8 cellular contexts compared by ENCODE assay signal in genomic region chr7:1666779-1667565, GRCh38. TPM values are rescaled to one million over a fixed set of nuclear protein-coding genes. Genes with fewer than 3 reads are reported as not detected.
DNase-seq lines count a peak whose midpoint lies in the region; ATAC-seq and TF ChIP-seq lines count a peak whose summit lies in the region.

No MANE protein-coding gene starts in this region.

- H3K4me3 ChIP-seq in BE2C (ENCODE audit: low read depth, low read length) (peak overlapping the region; percentile 28), IMR-90 (ENCODE audit: insufficient read depth, low read depth, low read length) (peak overlapping the region; percentile 42), esophagus muscularis mucosa (peak overlapping the region; percentile 52 to 70 (median 62)), neural progenitor cell (peak overlapping the region; percentile 69)

- no peak overlapping the region for H2BK120ac ChIP-seq in IMR-90 (ENCODE audit: low read depth, low read length)

- ATAC-seq in IMR-90 (ENCODE audit: low read depth) (no peak), GM21723 (IDR thresholded peaks at IDR 0.05; ENCODE audit: unreplicated experiment) (no peak)

- H4K20me1 ChIP-seq in IMR-90 (ENCODE audit: insufficient read depth, low read length) (no peaks in the 10 kb centered on the region; the same call in 1 of the 2 replicates), neural progenitor cell (ENCODE audit: low read depth) (peaks cover 35% of the 10 kb centered on the region)

- peak overlapping the region; percentile 89 for H3K4me3 Mint-ChIP-seq in neural progenitor cell

- H4K5ac ChIP-seq in IMR-90 (ENCODE audit: low read depth, low read length), result no peak overlapping the region

- TF ChIP-seq CTCF in BE2C (IDR thresholded peaks at IDR 0.05; ENCODE audit: low read depth, low read length) (no peak), IMR-90 (conservative IDR thresholded peaks at IDR 0.05; ENCODE audit: low read depth, low read length) (no peak), esophagus muscularis mucosa (IDR thresholded peaks at IDR 0.05) (no peak), neural progenitor cell (IDR thresholded peaks at IDR 0.05) (no peak)

- H3K4me1 Mint-ChIP-seq in neural progenitor cell, result peaks cover 14% of the 10 kb centered on the region

- peak overlapping the region; percentile 55 for H2AK9ac ChIP-seq in IMR-90 (replicated peaks; ENCODE audit: low read depth, low read length, poor library complexity)

- in situ Hi-C loops in IMR-90 (cut with MboI; ENCODE audit: low sequenced_read_pairs), result no loop called here

- H3K4me1 ChIP-seq in BE2C (no peaks in the 10 kb centered on the region; the same call in 1 of the 2 replicates), IMR-90 (ENCODE audit: control insufficient read depth, insufficient read depth, low read length) (peaks cover 2% of the 10 kb centered on the region; the same call in 1 of the 2 replicates), esophagus muscularis mucosa (peaks cover 41 to 69% (median 61%) of the 10 kb centered on the region in 4 donors), neural progenitor cell (peaks cover 45% of the 10 kb centered on the region)

- H3K27ac ChIP-seq in IMR-90 (ENCODE audit: insufficient read depth, low read length), result no peak overlapping the region
- no peak overlapping the region for H3K27ac ChIP-seq in esophagus muscularis mucosa (replicated peaks in 1 of 4)
- no peak overlapping the region for H3K27ac ChIP-seq in neural progenitor cell

- H3K18ac ChIP-seq in IMR-90 (ENCODE audit: low read depth, low read length), result no peak overlapping the region

- H3K27me3 Mint-ChIP-seq in neural progenitor cell (ENCODE audit: insufficient read depth, low read depth), result peaks cover 15% of the 10 kb centered on the region

- H2BK20ac ChIP-seq in IMR-90 (ENCODE audit: low read depth, low read length), result no peak overlapping the region

- no peak overlapping the region for H3K4ac ChIP-seq in IMR-90 (ENCODE audit: low read depth, low read length)

- CTCF ChIA-PET in IMR-90 (lab: Yijun Ruan, JAX), result no interaction called here

- TF ChIP-seq POLR2A in IMR-90 (IDR thresholded peaks at IDR 0.05; ENCODE audit: low read depth, low read length) (no peak), esophagus muscularis mucosa (IDR thresholded peaks at IDR 0.05; ENCODE audit: low read depth) (no peak)

- no peaks in the 10 kb centered on the region for H3K79me1 ChIP-seq in IMR-90 (ENCODE audit: low read depth in 1 of 2, low read length in 2 of 2)

- H3K9me1 ChIP-seq in IMR-90 (ENCODE audit: insufficient read depth, low read length), result no peaks in the 10 kb centered on the region

- H3K56ac ChIP-seq in IMR-90 (ENCODE audit: extremely low read depth, insufficient read depth, low read length), result no peak overlapping the region

- H4K8ac ChIP-seq in IMR-90 (ENCODE audit: low read depth in 2 of 2, low read length in 2 of 2), result no peak overlapping the region

- H2AK5ac ChIP-seq in IMR-90 (ENCODE audit: low read depth, low read length), result no peak overlapping the region

- H3K9me3 ChIP-seq in BE2C (no peaks in the 10 kb centered on the region), IMR-90 (ENCODE audit: control insufficient read depth, insufficient read depth, low read length) (no peaks in the 10 kb centered on the region), esophagus muscularis mucosa (no peaks in the 10 kb centered on the region), neural progenitor cell (ENCODE audit: low read depth) (no peaks in the 10 kb centered on the region)

- no peak for TF ChIP-seq EP300 in esophagus muscularis mucosa (IDR thresholded peaks at IDR 0.05)

- H3K4me2 ChIP-seq in IMR-90 (ENCODE audit: low read depth, low read length) (peak overlapping the region; percentile 85), neural progenitor cell (peak overlapping the region; percentile 80)

- POLR2A ChIA-PET in IMR-90 (lab: Charles Lee; ENCODE audit: unreplicated experiment), result no interaction called here

- H3K79me2 ChIP-seq in neural progenitor cell (ENCODE audit: low read depth), result no peaks in the 10 kb centered on the region

- TF ChIP-seq RAD21 in IMR-90 (IDR thresholded peaks at IDR 0.05; ENCODE audit: low read length), result no peak

- BruUV-seq in IMR-90 (replicated peaks; lab: Mats Ljungman, UMichigan), result no TSS peak

- intact Hi-C loops in IMR-90 (cut with micrococcal nuclease), result loop anchor here (5.0 kb wide), 1 partner anchor 145 kb away; no protein-coding TSS in a partner anchor
- intact Hi-C loops in esophagus muscularis mucosa (cut with DNase I), result loop anchor here (5.0 to 10.0 kb wide), 3 partner anchors 88 to 678 kb away; no protein-coding TSS in a partner anchor

- H3K36me3 ChIP-seq in BE2C (no peaks in the 10 kb centered on the region), IMR-90 (ENCODE audit: control insufficient read depth, insufficient read depth, low read length) (no peaks in the 10 kb centered on the region), esophagus muscularis mucosa (no peaks in the 10 kb centered on the region), neural progenitor cell (no peaks in the 10 kb centered on the region)

- H3K9ac ChIP-seq in IMR-90 (ENCODE audit: low read depth, low read length) (no peak overlapping the region), neural progenitor cell (no peak overlapping the region)

- H3K27ac Mint-ChIP-seq in neural progenitor cell, result no peak overlapping the region

- H3F3A ChIP-seq in neural progenitor cell (ENCODE audit: low read depth), result peaks cover 38% of the 10 kb centered on the region

- no peaks in the 10 kb centered on the region for H3K36me3 Mint-ChIP-seq in neural progenitor cell

- H3K27me3 ChIP-seq in BE2C (peaks cover 80% of the 10 kb centered on the region), IMR-90 (ENCODE audit: control insufficient read depth, insufficient read depth, low read length) (peaks cover 72% of the 10 kb centered on the region), esophagus muscularis mucosa (peaks cover 6 to 99% (median 77%) of the 10 kb centered on the region in 4 donors), neural progenitor cell (peaks cover 98% of the 10 kb centered on the region)

- H2BK5ac ChIP-seq in IMR-90 (ENCODE audit: low read depth, low read length, poor library complexity, severe bottlenecking), result no peak overlapping the region

- dilution Hi-C loops in IMR-90 (cut with HindIII; ENCODE audit: low sequenced_read_pairs, unreplicated experiment), result no loop called here

- H4K91ac ChIP-seq in IMR-90 (ENCODE audit: insufficient read depth, low read depth, low read length), result no peak overlapping the region

- DNase-seq in BE2C, result peak; percentile 28
- no peak for DNase-seq in IMR-90
- DNase-seq in esophagus muscularis mucosa (ENCODE audit: extremely low spot score), result no peak
- peak; percentile 52 for DNase-seq in neural progenitor cell (ENCODE audit: low spot score)
- no peak for DNase-seq in NK-92 (lab: John Stamatoyannopoulos, UW; ENCODE audit: unreplicated experiment)
- DNase-seq in NOMO-1 (lab: John Stamatoyannopoulos, UW; ENCODE audit: unreplicated experiment in 2 of 2), result no peak
- no peak for DNase-seq in NCI-H1092 (lab: John Stamatoyannopoulos, UW)

- H3K9me3 Mint-ChIP-seq in neural progenitor cell, result no peaks in the 10 kb centered on the region

- peak overlapping the region; percentile 84 for H2AFZ ChIP-seq in IMR-90 (replicated peaks; ENCODE audit: low read length, poor library complexity)
- peak overlapping the region; percentile 79 for H2AFZ ChIP-seq in neural progenitor cell (replicated peaks)

- no peak overlapping the region for H3K14ac ChIP-seq in IMR-90 (replicated peaks; ENCODE audit: low read depth, low read length)

- H2BK15ac ChIP-seq in IMR-90 (ENCODE audit: low read depth, low read length), result no peak overlapping the region

- no peak overlapping the region for H3K23ac ChIP-seq in IMR-90 (ENCODE audit: low read depth, low read length)

- 3% methylated on average over 23 of the region's 79 CpGs; no CpG with 5 or more reads in 1 of the 2 experiments for WGBS in IMR-90 (ENCODE audit: extremely low coverage in 2 of 2, insufficient read length in 1 of 2), 2 experiments
- 1% methylated on average over 46 of the region's 79 CpGs for WGBS in esophagus muscularis mucosa

TF ChIP-seq in IMR-90, 13 proteins besides CTCF, POLR2A, EP300 and RAD21 (continues in another document):
- no peak for TF ChIP-seq NFE2L2 (IDR thresholded peaks at IDR 0.05; ENCODE audit: low read depth, low read length)
- no peak for TF ChIP-seq RCOR1 (IDR thresholded peaks at IDR 0.05; ENCODE audit: insufficient replicate concordance, low read length)
- TF ChIP-seq MXI1 (IDR thresholded peaks at IDR 0.05; ENCODE audit: borderline replicate concordance, low read depth, low read length), result no peak
- TF ChIP-seq FOS (IDR thresholded peaks at IDR 0.05; ENCODE audit: low read depth, low read length), result no peak
- TF ChIP-seq CHD1 (IDR thresholded peaks at IDR 0.05; ENCODE audit: low read depth, low read length), result no peak
- TF ChIP-seq SMC3 (IDR thresholded peaks at IDR 0.05; ENCODE audit: low read depth, low read length), result no peak
- TF ChIP-seq, protein P1, sequence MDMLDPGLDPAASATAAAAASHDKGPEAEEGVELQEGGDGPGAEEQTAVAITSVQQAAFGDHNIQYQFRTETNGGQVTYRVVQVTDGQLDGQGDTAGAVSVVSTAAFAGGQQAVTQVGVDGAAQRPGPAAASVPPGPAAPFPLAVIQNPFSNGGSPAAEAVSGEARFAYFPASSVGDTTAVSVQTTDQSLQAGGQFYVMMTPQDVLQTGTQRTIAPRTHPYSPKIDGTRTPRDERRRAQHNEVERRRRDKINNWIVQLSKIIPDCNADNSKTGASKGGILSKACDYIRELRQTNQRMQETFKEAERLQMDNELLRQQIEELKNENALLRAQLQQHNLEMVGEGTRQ (IDR thresholded peaks at IDR 0.05; ENCODE audit: low read depth, low read length), result no peak
- TF ChIP-seq BHLHE40 (IDR thresholded peaks at IDR 0.05; ENCODE audit: low read depth, low read length), result no peak
- TF ChIP-seq ELK1 (IDR thresholded peaks at IDR 0.05; ENCODE audit: borderline replicate concordance, low read depth, low read length), result no peak

RNA-seq across cellular contexts. Expression of gene ELFN1, which starts 3.1 kb away (rescaled TPM):
- 0.23 TPM for polyA plus RNA-seq in BE2C (2012; ENCODE audit: insufficient read depth, insufficient read length, low read depth)
- total RNA-seq in IMR-90 (2012; rRNA removed), result 1.6 and 2.2 TPM in 2 replicates
- polyA plus RNA-seq in IMR-90 (2012; rRNA removed), result 5.2 and 7.8 TPM in 2 replicates
- polyA plus RNA-seq in IMR-90 (2012; cell fraction: cytosol; rRNA removed), result 3.9 and 10.2 TPM in 2 replicates
- 3.8 and 9.6 TPM in 2 replicates for polyA plus RNA-seq in IMR-90 (2012; cell fraction: nucleus; rRNA removed; ENCODE audit: low replicate concordance)
- total RNA-seq in esophagus muscularis mucosa, result 1 to 10 TPM in 3 of 4 donors, under 1 TPM in 1; 0.86 to 3.3 (median 1.9) TPM
- total RNA-seq in neural progenitor cell (ENCODE audit: low replicate concordance), result 2.2 and 13.6 TPM in 2 replicates

Comparison
In these comparisons a context has a peak if more than half of its experiments do, and no peak if none do; other contexts are left out.
1. DNase-seq: peak in BE2C (single experiment) and neural progenitor cell (single experiment); none in IMR-90 (single experiment), esophagus muscularis mucosa (single experiment), NK-92 (single experiment), NOMO-1 (0 of 2) and NCI-H1092 (single experiment).
2. Peak in every context shown above with its lines, with median percentiles within 50 percentile points of each other: H3K4me3 ChIP-seq.